ENCODE assay signal across 8 cellular contexts in the genomic region with DNA sequence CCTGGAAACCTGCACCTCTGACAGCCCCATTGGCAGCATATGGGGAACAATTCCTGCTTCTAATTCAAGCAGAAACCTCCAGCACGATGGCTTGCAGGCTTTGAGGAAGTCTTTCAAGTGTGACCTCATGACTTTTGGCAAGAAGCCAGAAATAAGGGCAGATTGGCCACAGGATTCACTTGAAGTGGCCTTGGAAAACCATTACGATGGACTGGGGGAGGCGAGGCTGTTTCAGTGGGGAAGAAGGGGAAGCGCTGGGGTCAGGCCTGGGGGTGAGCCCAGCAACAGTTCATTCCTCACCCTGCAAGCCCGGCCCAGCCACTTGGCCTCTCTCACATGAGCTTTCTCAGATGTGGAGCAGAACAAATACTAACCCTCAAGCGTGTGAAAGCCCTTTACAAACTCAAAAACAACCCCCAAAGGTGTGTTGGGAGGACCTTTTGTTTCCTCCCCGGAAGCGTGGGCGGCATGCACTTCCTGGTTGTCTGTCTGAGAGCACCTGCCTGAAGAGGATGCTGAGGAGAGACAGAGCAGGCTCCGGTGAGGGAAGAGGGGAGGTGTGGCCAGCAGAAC. TPM values are rescaled to one million over a fixed set of nuclear protein-coding genes. Genes with fewer than 3 reads are reported as not detected.
DNase-seq lines count a peak whose midpoint lies in the region; ATAC-seq and TF ChIP-seq lines count a peak whose summit lies in the region.

No MANE protein-coding gene starts in this region.

- peaks cover 0 to 4% (median 3%) of the 10 kb centered on the region in 5 donors for H3K9me3 Mint-ChIP-seq in CD8-positive, alpha-beta memory T cell
- H3K9me3 Mint-ChIP-seq in activated CD4-positive, alpha-beta memory T cell treated with anti-CD3 and anti-CD28 coated beads, Interleukin-2, amount 10 ng/mL, durations not matched to agents 7 days and 5 days: peaks cover 3% of the 10 kb centered on the region
- peaks cover 8% of the 10 kb centered on the region for H3K9me3 Mint-ChIP-seq in neural progenitor cell

- H3F3A ChIP-seq in neural progenitor cell (ENCODE audit: low read depth): peaks cover 4% of the 10 kb centered on the region

- peak; percentile 75 to 96 (median 90) for DNase-seq in CD8-positive, alpha-beta memory T cell
- DNase-seq in NCI-H510A (lab: John Stamatoyannopoulos, UW): peak; percentile 81
- DNase-seq in activated CD4-positive, alpha-beta memory T cell treated with anti-CD3 and anti-CD28 coated beads, Interleukin-2, amount 10 ng/mL, durations not matched to agents 7 days and 5 days: peak; percentile 82
- no peak for DNase-seq in epithelial cell of prostate (ENCODE audit: low read depth, low spot score)
- DNase-seq in neural progenitor cell (ENCODE audit: low spot score): no peak
- peak; percentile 73 for DNase-seq in transverse colon
- no peak for DNase-seq in HuH-7.5 (ENCODE audit: low spot score)

- in situ Hi-C loops in transverse colon (cut with MboI; ENCODE audit: low pct_ligation_motif_present in 1 of 4, low pct_unique_long_range_greater_than_20kb in 1 of 4, low sequenced_read_pairs in 3 of 4): no loop called here

- no peaks in the 10 kb centered on the region for H4K20me1 ChIP-seq in neural progenitor cell (ENCODE audit: low read depth)

- H3K4me3 ChIP-seq in CD8-positive, alpha-beta memory T cell (ENCODE audit: low read length): peak overlapping the region; percentile 67
- H3K4me3 ChIP-seq in neural progenitor cell (no peak overlapping the region), transverse colon (no peak overlapping the region)

- intact Hi-C loops in transverse colon (cut with DNase I; ENCODE audit: low total_unique reads): no loop called here

- H3K36me3 Mint-ChIP-seq in CD8-positive, alpha-beta memory T cell: peaks cover 0 to 4% (median 3%) of the 10 kb centered on the region in 3 donors
- H3K36me3 Mint-ChIP-seq in activated CD4-positive, alpha-beta memory T cell treated with anti-CD3 and anti-CD28 coated beads, Interleukin-2, amount 10 ng/mL, durations not matched to agents 7 days and 5 days (ENCODE audit: low read depth): peaks cover 6% of the 10 kb centered on the region
- H3K36me3 Mint-ChIP-seq in neural progenitor cell: peaks cover 2% of the 10 kb centered on the region

- peak overlapping the region; percentile 53 for H3K27ac ChIP-seq in CD8-positive, alpha-beta memory T cell (ENCODE audit: low read depth, low read length)
- H3K27ac ChIP-seq in epithelial cell of prostate: peak overlapping the region; percentile 36
- H3K27ac ChIP-seq in neural progenitor cell: no peak overlapping the region
- H3K27ac ChIP-seq in transverse colon: peak overlapping the region; percentile 45 to 68 (median 58)

- H3K27me3 Mint-ChIP-seq in CD8-positive, alpha-beta memory T cell: no peaks in the 10 kb centered on the region
- peaks cover 2% of the 10 kb centered on the region for H3K27me3 Mint-ChIP-seq in activated CD4-positive, alpha-beta memory T cell treated with anti-CD3 and anti-CD28 coated beads, Interleukin-2, amount 10 ng/mL, durations not matched to agents 7 days and 5 days
- peaks cover 2% of the 10 kb centered on the region for H3K27me3 Mint-ChIP-seq in neural progenitor cell (ENCODE audit: insufficient read depth, low read depth)

- no peaks in the 10 kb centered on the region for H3K27me3 ChIP-seq in CD8-positive, alpha-beta memory T cell (ENCODE audit: insufficient read depth, low read length, poor library complexity, severe bottlenecking)
- H3K27me3 ChIP-seq in neural progenitor cell: no peaks in the 10 kb centered on the region
- no peaks in the 10 kb centered on the region for H3K27me3 ChIP-seq in transverse colon

- POLR2A ChIA-PET in CD8-positive, alpha-beta memory T cell (lab: Charles Lee): interaction anchor here (0.7 to 2.3 kb wide), 14 partner anchors 14 to 65 kb away, joined by 3 to 20 read pairs (median 6); partner anchors contain the start of gene EEIG1
- POLR2A ChIA-PET in activated CD4-positive, alpha-beta memory T cell treated with anti-CD3 and anti-CD28 coated beads, Interleukin-2, amount 10 ng/mL, durations not matched to agents 7 days and 5 days (lab: Charles Lee): interaction anchor here (0.9 to 5.8 kb wide), 14 partner anchors 10 to 71 kb away, joined by 3 to 67 read pairs (median 6); partner anchors contain the start of gene EEIG1

- no peaks in the 10 kb centered on the region for H3K36me3 ChIP-seq in CD8-positive, alpha-beta memory T cell (ENCODE audit: insufficient read depth, low read length)
- no peaks in the 10 kb centered on the region for H3K36me3 ChIP-seq in neural progenitor cell
- H3K36me3 ChIP-seq in transverse colon: no peaks in the 10 kb centered on the region

- ATAC-seq in GM21529 (IDR thresholded peaks at IDR 0.05; ENCODE audit: unreplicated experiment): peak; percentile 75

- H3K4me3 Mint-ChIP-seq in CD8-positive, alpha-beta memory T cell: peak overlapping the region; percentile 65 to 92 (median 77)
- H3K4me3 Mint-ChIP-seq in activated CD4-positive, alpha-beta memory T cell treated with anti-CD3 and anti-CD28 coated beads, Interleukin-2, amount 10 ng/mL, durations not matched to agents 7 days and 5 days: peak overlapping the region; percentile 61
- peak overlapping the region; percentile 7 for H3K4me3 Mint-ChIP-seq in neural progenitor cell

- no peak overlapping the region for H3K9ac ChIP-seq in neural progenitor cell

- no peak overlapping the region for H3K4me2 ChIP-seq in neural progenitor cell

- H3K4me1 Mint-ChIP-seq in CD8-positive, alpha-beta memory T cell: peaks cover 40 to 81% (median 54%) of the 10 kb centered on the region in 3 donors
- peaks cover 43% of the 10 kb centered on the region for H3K4me1 Mint-ChIP-seq in activated CD4-positive, alpha-beta memory T cell treated with anti-CD3 and anti-CD28 coated beads, Interleukin-2, amount 10 ng/mL, durations not matched to agents 7 days and 5 days
- H3K4me1 Mint-ChIP-seq in neural progenitor cell: peaks cover 24% of the 10 kb centered on the region

- TF ChIP-seq CTCF in neural progenitor cell (IDR thresholded peaks at IDR 0.05) (no peak), transverse colon (IDR thresholded peaks at IDR 0.05) (no peak)

- H3K9me3 ChIP-seq in CD8-positive, alpha-beta memory T cell (ENCODE audit: low read length): peaks cover 4% of the 10 kb centered on the region
- H3K9me3 ChIP-seq in neural progenitor cell (ENCODE audit: low read depth) (no peaks in the 10 kb centered on the region), transverse colon (no peaks in the 10 kb centered on the region)

- 38% methylated on average over 10 of the region's 10 CpGs; no CpG with 5 or more reads in 1 of the 2 donors for whole genome bisulfite sequencing in transverse colon (ENCODE audit: low coverage in 1 of 2), 2 donors

- no peak for TF ChIP-seq EP300 in transverse colon (IDR thresholded peaks at IDR 0.05; ENCODE audit: low read depth)

- CTCF ChIA-PET in CD8-positive, alpha-beta memory T cell (lab: Charles Lee): interaction anchor here (1.0 to 2.8 kb wide), 12 partner anchors 9 to 64 kb away, joined by 3 to 17 read pairs (median 4); no protein-coding TSS in a partner anchor
- CTCF ChIA-PET in activated CD4-positive, alpha-beta memory T cell treated with anti-CD3 and anti-CD28 coated beads, Interleukin-2, amount 10 ng/mL, durations not matched to agents 7 days and 5 days (lab: Charles Lee): interaction anchor here (0.9 to 2.6 kb wide), 7 partner anchors 12 to 52 kb away, joined by 3 to 7 read pairs (median 3); no protein-coding TSS in a partner anchor

- peaks cover 76% of the 10 kb centered on the region for H3K4me1 ChIP-seq in CD8-positive, alpha-beta memory T cell (ENCODE audit: insufficient read depth, low read length)
- no peaks in the 10 kb centered on the region for H3K4me1 ChIP-seq in neural progenitor cell
- peaks cover 0 to 18% (median 12%) of the 10 kb centered on the region in 4 donors for H3K4me1 ChIP-seq in transverse colon

- TF ChIP-seq POLR2A in transverse colon (IDR thresholded peaks at IDR 0.05): no peak

- no peaks in the 10 kb centered on the region for H3K79me2 ChIP-seq in neural progenitor cell (ENCODE audit: low read depth)

- H3K27ac Mint-ChIP-seq in CD8-positive, alpha-beta memory T cell: peak overlapping the region; percentile 91 to 99 (median 97)
- peak overlapping the region; percentile 89 for H3K27ac Mint-ChIP-seq in activated CD4-positive, alpha-beta memory T cell treated with anti-CD3 and anti-CD28 coated beads, Interleukin-2, amount 10 ng/mL, durations not matched to agents 7 days and 5 days
- peak overlapping the region; percentile 57 for H3K27ac Mint-ChIP-seq in neural progenitor cell

- no peak overlapping the region for H2AFZ ChIP-seq in neural progenitor cell (replicated peaks)

RNA-seq across cellular contexts. Expression of gene EEIG1, which starts 26.9 kb away (rescaled TPM):
- 10 to 100 TPM; 82.2 to 93.3 TPM for total RNA-seq in CD8-positive, alpha-beta memory T cell
- 167 TPM for polyA plus RNA-seq in CD8-positive, alpha-beta memory T cell
- 100 to 1,000 TPM; 212 to 218 TPM for total RNA-seq in activated CD4-positive, alpha-beta memory T cell treated with anti-CD3 and anti-CD28 coated beads, Interleukin-2, amount 10 ng/mL, durations not matched to agents 7 days and 5 days
- total RNA-seq in neural progenitor cell (ENCODE audit: low replicate concordance) (8.8 and 30.8 TPM in 2 replicates), transverse colon (100 to 1,000 TPM in 2 of 4 donors, 10 to 100 TPM in 2; 77.0 to 230 (median 96.7) TPM)

RNA-seq across cellular contexts. Expression of gene NAIF1, which starts 59.5 kb away (rescaled TPM):
- total RNA-seq in CD8-positive, alpha-beta memory T cell: 10 to 100 TPM; 13.1 to 14.0 TPM
- 13.5 TPM for polyA plus RNA-seq in CD8-positive, alpha-beta memory T cell
- total RNA-seq in activated CD4-positive, alpha-beta memory T cell treated with anti-CD3 and anti-CD28 coated beads, Interleukin-2, amount 10 ng/mL, durations not matched to agents 7 days and 5 days: 10 to 100 TPM; 12.0 to 14.1 TPM
- total RNA-seq in neural progenitor cell (ENCODE audit: low replicate concordance) (8.4 and 9.5 TPM in 2 replicates), transverse colon (10 to 100 TPM in 3 of 4 donors, under 1 TPM in 1; 0.60 to 23.2 (median 14.0) TPM)

Comparison
In these comparisons a context has a peak if more than half of its experiments do, and no peak if none do; other contexts are left out.
1. DNase-seq: peak in CD8-positive, alpha-beta memory T cell (5 of 5), NCI-H510A (single experiment), activated CD4-positive, alpha-beta memory T cell treated with anti-CD3 and anti-CD28 coated beads, Interleukin-2, amount 10 ng/mL, durations not matched to agents 7 days and 5 days (single experiment) and transverse colon (single experiment); none in epithelial cell of prostate (single experiment), neural progenitor cell (single experiment) and HuH-7.5 (single experiment).
2. H3K4me3 Mint-ChIP-seq: peak in every context shown above with its lines; median percentile 77 in CD8-positive, alpha-beta memory T cell; 61 in activated CD4-positive, alpha-beta memory T cell treated with anti-CD3 and anti-CD28 coated beads, Interleukin-2, amount 10 ng/mL, durations not matched to agents 7 days and 5 days; 7 in neural progenitor cell.
3. Peak in every context shown above with its lines, with median percentiles within 50 percentile points of each other: H3K27ac Mint-ChIP-seq.